ENCODE assay signal across 10 cellular contexts in genomic region chr12:12007001-12007712, GRCh38.
DNase-seq lines count a peak whose midpoint lies in the region; ATAC-seq, FAIRE-seq and TF ChIP-seq lines count a peak whose summit lies in the region.
"Had no signal": no experiment of that assay in that cellular context is flagged by ENCODE, and none has a peak within 500 bp of the region (broad histone marks: within the 10 kb centered on the region; RNA-seq: fewer than 3 reads in every experiment).

No MANE protein-coding gene starts in this region.

- H3K36me3 Mint-ChIP-seq in activated naive CD4-positive, alpha-beta T cell treated with anti-CD3 and anti-CD28 coated beads, Interleukin-2, amount 50 U/mL, for 72 hours, result peaks cover 8 to 54% of the 10 kb centered on the region in 2 donors

- H3K9me3 Mint-ChIP-seq in activated naive CD4-positive, alpha-beta T cell treated with anti-CD3 and anti-CD28 coated beads, Interleukin-2, amount 50 U/mL, for 72 hours, result peaks cover 13 to 18% of the 10 kb centered on the region in 2 donors

- DNase-seq in GM12892 (ENCODE audit: insufficient read length) (no peak), T-helper 22 cell (ENCODE audit: low read depth) (peak; percentile 57), DMS153 (lab: John Stamatoyannopoulos, UW) (no peak), NCI-H1092 (lab: John Stamatoyannopoulos, UW) (no peak), SKM-1 treated with dmso at 0.1 percent for 144 hours (lab: John Stamatoyannopoulos, UW; ENCODE audit: unreplicated experiment) (no peak)
- DNase-seq in activated naive CD4-positive, alpha-beta T cell treated with anti-CD3 and anti-CD28 coated beads, Interleukin-2, amount 50 U/mL, for 72 hours (ENCODE audit: low spot score in 2 of 2), result peak; percentile 78 to 92
- peak; percentile 88 for DNase-seq in stimulated activated CD4-positive, alpha-beta T cell treated with anti-CD3 and anti-CD28 coated beads, Interleukin-4, amount 100 ng/mL, for 24 hours
- DNase-seq: heart right ventricle, NCI-H187 treated with DMSO at 0.1 percent for 48 hours had no signal

- 0 out of 2 replicates have a peak, but pooled peaks have one; percentile 17 for TF ChIP-seq POLR2A in GM12892 (IDR thresholded peaks at IDR 0.05; ENCODE audit: low read depth, low read length)

- peak; percentile 57 to 62 for ATAC-seq in activated naive CD4-positive, alpha-beta T cell treated with anti-CD3 and anti-CD28 coated beads, Interleukin-2, amount 50 U/mL, for 72 hours
- no peak for ATAC-seq in HG02938 (IDR thresholded peaks at IDR 0.05; ENCODE audit: unreplicated experiment)
- ATAC-seq: heart right ventricle had no signal

- FAIRE-seq in GM12892 (lab: Jason Lieb, UNC), result peak; percentile 70

- peak overlapping the region; percentile 98 to 100 for H3K27ac Mint-ChIP-seq in activated naive CD4-positive, alpha-beta T cell treated with anti-CD3 and anti-CD28 coated beads, Interleukin-2, amount 50 U/mL, for 72 hours

Comparison
In these comparisons a context has a peak if more than half of its experiments do, and no peak if none do; other contexts are left out.
1. DNase-seq: peak in T-helper 22 cell (single experiment), activated naive CD4-positive, alpha-beta T cell treated with anti-CD3 and anti-CD28 coated beads, Interleukin-2, amount 50 U/mL, for 72 hours (2 of 2) and stimulated activated CD4-positive, alpha-beta T cell treated with anti-CD3 and anti-CD28 coated beads, Interleukin-4, amount 100 ng/mL, for 24 hours (single experiment); none in GM12892 (single experiment), DMS153 (single experiment), NCI-H1092 (single experiment) and SKM-1 treated with dmso at 0.1 percent for 144 hours (single experiment).